In genomic region chr3:7602297-7602696, GRCh38 we compare ENCODE assay signal across 32 cellular contexts.
"Had no signal": no experiment of that assay in that cellular context is flagged by ENCODE, and none has a peak within 500 bp of the region (broad histone marks: within the 10 kb centered on the region; RNA-seq: fewer than 3 reads in every experiment).

No MANE protein-coding gene starts in this region.

- DNase-seq: activated effector memory CD4-positive, alpha-beta T cell treated with anti-CD3 and anti-CD28 coated beads, Interleukin-2, amount 50 U/mL, for 16 hours; activated effector memory CD4-positive, alpha-beta T cell treated with Interleukin-2 at 50 U/mL for 16 hours; activated gamma-delta T cell; activated gamma-delta T cell treated with Interleukin-2 at 50 U/mL for 16 hours; activated naive CD4-positive, alpha-beta T cell; activated naive CD4-positive, alpha-beta T cell treated with anti-CD3 and anti-CD28 coated beads for 36 hours; activated naive CD4-positive, alpha-beta T cell treated with anti-CD3 and anti-CD28 coated beads, Interleukin-2, amount 10 ng/mL, durations not matched to agents 7 days and 5 days; activated naive CD4-positive, alpha-beta T cell treated with anti-CD3 and anti-CD28 coated beads, Interleukin-2, amount 50 U/mL, for 16 hours; activated naive CD4-positive, alpha-beta T cell treated with Interleukin-2 at 50 U/mL for 16 hours; activated naive CD8-positive, alpha-beta T cell treated with anti-CD3 and anti-CD28 coated beads for 36 hours; activated naive CD8-positive, alpha-beta T cell treated with anti-CD3 and anti-CD28 coated beads, Interleukin-2, amount 10 ng/mL, durations not matched to agents 7 days and 5 days; activated naive CD8-positive, alpha-beta T cell treated with anti-CD3 and anti-CD28 coated beads, Interleukin-2, amount 50 U/mL, for 24 hours; activated T-cell treated with anti-CD3 and anti-CD28 coated beads, Interleukin-2, amount 50 U/mL, for 1 hour; activated T-cell treated with anti-CD3 and anti-CD28 coated beads, Interleukin-2, amount 50 U/mL, for 24 hours; activated T-cell treated with anti-CD3 and anti-CD28 coated beads, Interleukin-2, amount 50 U/mL, for 4 hours; activated T-cell treated with anti-CD3 and anti-CD28 coated beads, Interleukin-2, amount 50 U/mL, for 48 hours; activated T-cell treated with anti-CD3 and anti-CD28 coated beads, Interleukin-2, amount 50 U/mL, for 72 hours; adrenal gland; amniotic stem cell; amygdala; anterior cingulate cortex; aorta; body of pancreas; brain microvascular endothelial cell; caudate nucleus; central memory CD4-positive, alpha-beta T cell; cerebellar nuclear complex had no signal

- H3K36me3 ChIP-seq: adrenal gland, ascending aorta, brain microvascular endothelial cell, breast epithelium, cardiac muscle cell had no signal

- H3K9me3 ChIP-seq: adrenal gland, ascending aorta, body of pancreas, breast epithelium had no signal

- H3K4me1 ChIP-seq: adrenal gland, ascending aorta, body of pancreas, breast epithelium had no signal

- H3K4me3 ChIP-seq: adrenal gland, ascending aorta, body of pancreas, breast epithelium, cardiac muscle cell had no signal

- H3K27ac ChIP-seq: adrenal gland, ascending aorta, body of pancreas, brain microvascular endothelial cell, breast epithelium, cardiac muscle cell had no signal

- H3K27me3 ChIP-seq: adrenal gland, ascending aorta, body of pancreas, brain microvascular endothelial cell, breast epithelium, cardiac muscle cell had no signal

- ATAC-seq: activated naive CD4-positive, alpha-beta T cell treated with anti-CD3 and anti-CD28 coated beads, Interleukin-2, amount 50 U/mL, for 72 hours; activated naive CD8-positive, alpha-beta T cell treated with anti-CD3 and anti-CD28 coated beads, Interleukin-2, amount 50 U/mL, for 24 hours; activated T-cell treated with anti-CD3 and anti-CD28 coated beads, Interleukin-2, amount 50 U/mL, for 4 hours; activated T-cell treated with anti-CD3 and anti-CD28 coated beads, Interleukin-2, amount 50 U/mL, for 72 hours; activated T-helper 17 cell treated with anti-CD3 and anti-CD28 coated beads, Interleukin-2, amount 50 U/mL, for 72 hours; body of pancreas had no signal
